Comparison of ENCODE assay signal across 27 cellular contexts in the genomic region with DNA sequence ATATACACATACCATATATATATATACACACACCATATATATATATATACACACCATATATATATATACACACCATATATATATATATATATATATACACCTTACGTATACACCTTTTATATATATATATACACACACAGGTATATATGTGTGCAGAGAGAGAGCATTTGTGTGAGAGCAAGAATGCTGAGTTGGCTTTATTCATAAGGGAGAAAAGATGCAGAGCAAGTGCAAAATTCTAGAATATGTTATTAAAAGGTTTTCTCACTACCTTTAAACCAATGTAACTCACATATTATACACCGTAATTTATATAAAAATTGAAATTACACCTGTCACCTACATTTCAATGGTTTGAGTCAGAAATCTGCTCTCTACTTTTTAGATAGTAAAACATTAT.
A peak's percentile ranks its signal among the peaks of the same experiment; 100 is the strongest.
DNase-seq lines count a peak whose midpoint lies in the region; ATAC-seq, FAIRE-seq and TF ChIP-seq lines count a peak whose summit lies in the region.
"Had no signal": no experiment of that assay in that cellular context is flagged by ENCODE, and none has a peak within 500 bp of the region (broad histone marks: within the 10 kb centered on the region; RNA-seq: fewer than 3 reads in every experiment).

No MANE protein-coding gene starts in this region.

- H3K4me1 ChIP-seq in HepG2 (ENCODE audit: insufficient read depth, low read length), result no peaks in the 10 kb centered on the region
- no peaks in the 10 kb centered on the region for H3K4me1 ChIP-seq in right lobe of liver
- H3K4me1 ChIP-seq in K562 (replicated peaks in 1 of 2; ENCODE audit: control insufficient read depth in 2 of 2, insufficient read depth in 2 of 2, low read length in 2 of 2), result no peaks in the 10 kb centered on the region
- no peaks in the 10 kb centered on the region for H3K4me1 ChIP-seq in small intestine (ENCODE audit: control insufficient read depth in 2 of 2, insufficient read depth in 1 of 2, low read depth in 1 of 2, low read length in 1 of 2)
- H3K4me1 ChIP-seq: BLaER1 had no signal

- no peaks in the 10 kb centered on the region for H3K9me1 ChIP-seq in K562 (ENCODE audit: control insufficient read depth, insufficient read depth, low read length)

- H3K4me2 ChIP-seq in HepG2 (ENCODE audit: low read depth, low read length) (no peak overlapping the region), K562 (ENCODE audit: insufficient read depth, low read length) (no peak overlapping the region)
- H3K4me2 ChIP-seq: BLaER1 had no signal

- TF ChIP-seq RAD21 in HepG2 (CRISPR knock-in tag; IDR thresholded peaks at IDR 0.05) (no peak), K562 (CRISPR knock-in tag; conservative IDR thresholded peaks at IDR 0.05 in 1 of 2, IDR thresholded peaks at IDR 0.05 in 1 of 2) (no peak)

- POLR2A ChIA-PET in HepG2 (lab: Yijun Ruan, JAX), result no interaction called here
- POLR2A ChIA-PET in K562 (lab: Yijun Ruan, JAX), result no interaction called here

- H3K9ac ChIP-seq in HepG2 (ENCODE audit: insufficient read depth, low read depth, low read length) (no peak overlapping the region), K562 (ENCODE audit: insufficient read depth in 1 of 2, low read depth in 2 of 2, low read length in 2 of 2) (no peak overlapping the region)
- H3K9ac ChIP-seq: BLaER1 had no signal

- H3K4me3 ChIP-seq in HepG2 (replicated peaks in 1 of 3; ENCODE audit: insufficient read depth in 1 of 3, low read depth in 2 of 3, low read length in 3 of 3) (no peak overlapping the region), right lobe of liver (no peak overlapping the region), K562 (no peak overlapping the region), small intestine (ENCODE audit: low read depth in 1 of 2, low read length in 2 of 2) (no peak overlapping the region)
- H3K4me3 ChIP-seq: BLaER1, GM12878 had no signal

- H3K27me3 ChIP-seq in HepG2 (ENCODE audit: control insufficient read depth in 1 of 2, insufficient read depth in 2 of 2, low read length in 2 of 2) (no peaks in the 10 kb centered on the region), right lobe of liver (no peaks in the 10 kb centered on the region), K562 (ENCODE audit: control insufficient read depth in 2 of 2, insufficient read depth in 2 of 2, low read length in 2 of 2) (no peaks in the 10 kb centered on the region), small intestine (ENCODE audit: control insufficient read depth in 2 of 2, insufficient read depth in 2 of 2, low read length in 2 of 2) (peaks cover 0 to 1% of the 10 kb centered on the region in 2 donors)
- H3K27me3 ChIP-seq: BE2C, BLaER1 had no signal

- CTCF ChIA-PET in HepG2 (lab: Yijun Ruan, JAX; ENCODE audit: low intra/inter-chr PET ratio, low total read pairs), result no interaction called here
- CTCF ChIA-PET in K562 (lab: Yijun Ruan, JAX; ENCODE audit: low intra/inter-chr PET ratio), result no interaction called here

- intact Hi-C loops in HepG2 (cut with micrococcal nuclease; ENCODE audit: unreplicated experiment), result no loop called here
- intact Hi-C loops in right lobe of liver (cut with DNase I), result no loop called here
- intact Hi-C loops in K562 (cut with micrococcal nuclease), result no loop called here

- no peak overlapping the region for H2AFZ ChIP-seq in HepG2 (ENCODE audit: low read length)
- H2AFZ ChIP-seq in K562 (ENCODE audit: low read depth, low read length), result no peak overlapping the region

- no peaks in the 10 kb centered on the region for H3K79me2 ChIP-seq in HepG2 (ENCODE audit: insufficient read depth, low read length)
- H3K79me2 ChIP-seq in K562 (ENCODE audit: control insufficient read depth, insufficient read depth, low read length), result no peaks in the 10 kb centered on the region

- no TSS peak for BruUV-seq in HepG2 (replicated peaks; lab: Mats Ljungman, UMichigan)
- BruUV-seq in K562 (replicated peaks; lab: Mats Ljungman, UMichigan), result no TSS peak

- no peak for TF ChIP-seq POLR2A in HepG2 (IDR thresholded peaks at IDR 0.05; ENCODE audit: insufficient read depth in 1 of 2, low read depth in 2 of 2, low read length in 2 of 2)
- TF ChIP-seq POLR2A in right lobe of liver (IDR thresholded peaks at IDR 0.05), result no peak
- TF ChIP-seq POLR2A in K562 (conservative IDR thresholded peaks at IDR 0.05), result no peak

- no peaks in the 10 kb centered on the region for H3K36me3 ChIP-seq in HepG2 (replicated peaks in 1 of 2; ENCODE audit: control insufficient read depth in 1 of 2, insufficient read depth in 2 of 2, low read length in 2 of 2)
- no peaks in the 10 kb centered on the region for H3K36me3 ChIP-seq in right lobe of liver
- H3K36me3 ChIP-seq in K562 (ENCODE audit: control insufficient read depth, insufficient read depth, low read length), result no peaks in the 10 kb centered on the region
- no peaks in the 10 kb centered on the region for H3K36me3 ChIP-seq in small intestine (ENCODE audit: control insufficient read depth in 2 of 2, insufficient read depth in 2 of 2, low read length in 2 of 2)
- H3K36me3 ChIP-seq: BE2C, BLaER1 had no signal

- TF ChIP-seq CTCF in HepG2 (CRISPR knock-in tag; IDR thresholded peaks at IDR 0.05) (no peak), right lobe of liver (IDR thresholded peaks at IDR 0.05) (no peak), K562 (IDR thresholded peaks at IDR 0.05 in 2 of 3, conservative IDR thresholded peaks at IDR 0.05 in 1 of 3; ENCODE audit: insufficient read depth in 2 of 3, low read depth in 1 of 3, low read length in 3 of 3) (no peak), GM13977 (IDR thresholded peaks at IDR 0.05; ENCODE audit: extremely low read depth, insufficient read depth, missing control alignments) (no peak)

- no peak for FAIRE-seq in HepG2 (lab: Jason Lieb, UNC)
- FAIRE-seq in K562 (lab: Jason Lieb, UNC), result no peak
- peak; percentile 8 for FAIRE-seq in endometrium (lab: Jason Lieb, UNC)
- FAIRE-seq in small intestine (lab: Jason Lieb, UNC), result peak; percentile 10
- FAIRE-seq: GM12878, GM12892, GM19239 had no signal

- TF ChIP-seq EP300 in HepG2 (IDR thresholded peaks at IDR 0.05; ENCODE audit: low read depth in 2 of 2, low read length in 2 of 2) (no peak), HepG2 (CRISPR knock-in tag; IDR thresholded peaks at IDR 0.05; ENCODE audit: borderline replicate concordance) (no peak), K562 (IDR thresholded peaks at IDR 0.05; ENCODE audit: low read length) (no peak)

- in situ Hi-C loops in HepG2 (cut with HindIII; ENCODE audit: extremely low pct_ligation_motif_present, low pct_unique_long_range_greater_than_20kb) (no loop called here), K562 (cut with MboI) (no loop called here), GM13977 (cut with MboI; ENCODE audit: low pct_unique_long_range_greater_than_20kb, low sequenced_read_pairs, unreplicated experiment) (no loop called here)

- WGBS in HepG2 (ENCODE audit: low lambda C conversion rate), result 1% methylated on average over 2 of the region's 2 CpGs
- WGBS in right lobe of liver (ENCODE audit: insufficient coverage, low coverage, low lambda C conversion rate, missing lambda C conversion rate), result 45% methylated on average over 2 of the region's 2 CpGs
- 0% methylated on average over 2 of the region's 2 CpGs for WGBS in K562 (ENCODE audit: insufficient coverage, low coverage, missing lambda C conversion rate)
- WGBS in small intestine, 3 donors, result 45 to 65% (median 50%) methylated on average over 2 of the region's 2 CpGs

- DNase-seq in HepG2 (ENCODE audit: low spot score) (no peak), right lobe of liver (no peak), K562 (ENCODE audit: extremely low read depth in 1 of 4, low spot score in 3 of 4) (no peak), small intestine (no peak), GM13977 (ENCODE audit: low spot score) (no peak)
- DNase-seq: ACHN; BE2C; C1 segment of cervical spinal cord; CD4-positive, alpha-beta memory T cell; CD4-positive, CD25-positive, alpha-beta regulatory T cell; CD8-positive, alpha-beta memory T cell; COR-L47; DMS 273 treated with DMSO at 0.1 percent for 48 hours; DMS153; DMS53; DMS79; DND-41; EL; GDM1 had no signal

- H4K20me1 ChIP-seq in HepG2 (ENCODE audit: insufficient read depth, low read length), result no peaks in the 10 kb centered on the region
- no peaks in the 10 kb centered on the region for H4K20me1 ChIP-seq in K562 (replicated peaks; ENCODE audit: control insufficient read depth, insufficient read depth, low read length)
- H4K20me1 ChIP-seq: BLaER1 had no signal

- H3K9me3 ChIP-seq in HepG2 (ENCODE audit: low read length) (no peaks in the 10 kb centered on the region), right lobe of liver (no peaks in the 10 kb centered on the region), K562 (replicated peaks; ENCODE audit: control insufficient read depth, insufficient read depth, low read depth, low read length) (no peaks in the 10 kb centered on the region), small intestine (ENCODE audit: control insufficient read depth, low read depth) (no peaks in the 10 kb centered on the region)
- H3K9me3 ChIP-seq: BE2C, BLaER1 had no signal

- H3K27ac ChIP-seq in HepG2 (ENCODE audit: extremely low read length, insufficient read depth, low read length), result no peak overlapping the region
- no peak overlapping the region for H3K27ac ChIP-seq in right lobe of liver
- H3K27ac ChIP-seq in K562 (ENCODE audit: extremely low read depth, low read depth, low read length), result no peak overlapping the region
- no peak overlapping the region for H3K27ac ChIP-seq in small intestine (ENCODE audit: low read depth in 1 of 2, low read length in 1 of 2)
- H3K27ac ChIP-seq: 22Rv1, BLaER1 had no signal

- ATAC-seq in HepG2 (no peak), right lobe of liver (no peak), K562 (no peak), HG02938 (IDR thresholded peaks at IDR 0.05; ENCODE audit: unreplicated experiment) (no peak), GM18502 (IDR thresholded peaks at IDR 0.05; ENCODE audit: poor library complexity, unreplicated experiment) (no peak)
- ATAC-seq: GM12878 had no signal

TF ChIP-seq in HepG2, 621 proteins besides CTCF, POLR2A, EP300 and RAD21:
- TF ChIP-seq FOXC1 (CRISPR knock-in tag; IDR thresholded peaks at IDR 0.05; ENCODE audit: borderline replicate concordance) (no peak), MYNN (CRISPR knock-in tag; IDR thresholded peaks at IDR 0.05; ENCODE audit: low read depth) (no peak), MAFK (conservative IDR thresholded peaks at IDR 0.05 in 1 of 2, IDR thresholded peaks at IDR 0.05 in 1 of 2; ENCODE audit: low read length in 2 of 2) (peak; percentile 73 to 91), MAFF (IDR thresholded peaks at IDR 0.05; ENCODE audit: low read depth, low read length) (peak; percentile 87), ISX (CRISPR knock-in tag; conservative IDR thresholded peaks at IDR 0.05) (no peak)

TF ChIP-seq in K562, 482 proteins besides CTCF, POLR2A, EP300 and RAD21 (continues in another document):
- TF ChIP-seq MAFF (IDR thresholded peaks at IDR 0.05; ENCODE audit: low read length) (0 out of 2 replicates have a peak, but pooled peaks have one; percentile 4), MAFK (IDR thresholded peaks at IDR 0.05; ENCODE audit: low read length) (peak; percentile 28; the same call in 1 of the 2 replicates)
